ENCODE assay signal across 8 cellular contexts in the genomic region with DNA sequence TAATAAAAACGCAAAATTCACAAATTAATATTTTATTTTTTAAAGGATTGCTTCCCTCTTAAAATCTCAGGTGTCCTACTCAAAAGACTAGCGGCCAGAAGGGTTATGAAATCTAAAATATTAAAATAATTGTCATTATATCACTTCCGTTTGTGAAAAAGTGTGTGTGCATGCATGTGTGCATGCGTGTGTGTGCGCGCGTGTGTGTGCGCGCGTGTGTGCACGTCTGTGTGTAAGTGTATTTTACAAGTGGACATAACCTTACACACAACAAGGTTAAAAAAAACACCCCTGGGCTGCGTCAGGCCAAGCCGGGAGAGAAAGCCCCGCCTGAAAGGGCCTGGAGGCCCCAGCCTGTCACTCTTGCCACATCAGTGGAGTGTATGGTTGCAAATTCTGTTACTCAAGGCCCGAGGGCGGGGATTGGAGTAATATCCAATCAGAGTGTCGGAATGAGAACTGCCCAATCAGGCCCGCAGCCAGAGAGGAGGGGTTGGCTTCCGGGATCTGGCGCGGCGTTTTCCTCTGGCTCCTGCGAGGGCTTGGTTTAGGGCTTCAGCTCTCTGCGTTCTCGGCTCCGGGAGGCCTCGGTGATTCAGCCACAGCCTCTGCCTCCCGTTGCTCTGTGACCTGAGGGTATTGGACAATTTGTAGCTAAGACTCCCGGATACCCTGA. TPM values are rescaled to one million over a fixed set of nuclear protein-coding genes. Genes with fewer than 3 reads are reported as not detected.
DNase-seq lines count a peak whose midpoint lies in the region; ATAC-seq and TF ChIP-seq lines count a peak whose summit lies in the region.
"Not testable (repeated sequence)": the region's sequence is repeated elsewhere in the genome, so short reads cannot be mapped to it uniquely, and the experiment has no call there.

A gene (plus strand): TSS at position 518 of the 676 bp plus-strand sequence. CDS start 168 bp downstream, outside the sequence.

- intact Hi-C loops in left ventricle myocardium inferior (cut with micrococcal nuclease) = not testable (repeated sequence)

- not testable (repeated sequence) for TF ChIP-seq CTCF in BJ (IDR thresholded peaks at IDR 0.05; ENCODE audit: insufficient read depth, low read depth, low read length); coronary artery (IDR thresholded peaks at IDR 0.05); left ventricle myocardium inferior (IDR thresholded peaks at IDR 0.05; ENCODE audit: borderline replicate concordance)

- H3K9me3 ChIP-seq in left ventricle myocardium inferior (replicated peaks) = not testable (repeated sequence)

- POLR2A ChIA-PET in BJ (lab: Charles Lee) = not testable (repeated sequence)

- ATAC-seq in natural killer cell treated with Interleukin-12 subunit alpha and Interleukin-12 subunit beta and Interleukin-15 and Interleukin-18, amount 100 ng/mL, for 72 hours = peak; percentile 82 to 94
- peak; percentile 68 to 70 for ATAC-seq in stimulated activated naive B cell treated with anti-CD40 and anti-IgM and Interleukin-4, amounts not matched to agents 10 μg/mL and 1 μg/mL and 100 μg/mL, for 72 hours (replicated peaks)

- not testable (repeated sequence) for H3K27ac Mint-ChIP-seq in natural killer cell treated with Interleukin-12 subunit alpha and Interleukin-12 subunit beta and Interleukin-15 and Interleukin-18, amount 100 ng/mL, for 72 hours; stimulated activated naive B cell treated with anti-CD40 and anti-IgM and Interleukin-4, amounts not matched to agents 10 μg/mL and 1 μg/mL and 100 μg/mL, for 72 hours

- CTCF ChIA-PET in BJ (lab: Yijun Ruan, JAX) = interaction anchor here (1.3 kb wide), 1 partner anchor 10 kb away, joined by 3 read pairs; no protein-coding TSS in a partner anchor

- H3K9me3 Mint-ChIP-seq in natural killer cell treated with Interleukin-12 subunit alpha and Interleukin-12 subunit beta and Interleukin-15 and Interleukin-18, amount 100 ng/mL, for 72 hours; stimulated activated naive B cell treated with anti-CD40 and anti-IgM and Interleukin-4, amounts not matched to agents 10 μg/mL and 1 μg/mL and 100 μg/mL, for 72 hours: not testable (repeated sequence)

- not testable (repeated sequence) for H3K4me3 Mint-ChIP-seq in natural killer cell treated with Interleukin-12 subunit alpha and Interleukin-12 subunit beta and Interleukin-15 and Interleukin-18, amount 100 ng/mL, for 72 hours; stimulated activated naive B cell treated with anti-CD40 and anti-IgM and Interleukin-4, amounts not matched to agents 10 μg/mL and 1 μg/mL and 100 μg/mL, for 72 hours

- not testable (repeated sequence) for H3K27me3 ChIP-seq in BJ (ENCODE audit: control insufficient read depth, insufficient read depth, low read length); left ventricle myocardium inferior (ENCODE audit: low read depth)

- H3K27ac ChIP-seq in coronary artery (peak within 1 kb of the TSS in 1 of 2 donors; percentile 43), left ventricle myocardium inferior (replicated peaks) (peak within 1 kb of the TSS; percentile 63)

- H3K4me1 ChIP-seq in left ventricle myocardium inferior = not testable (repeated sequence)

- not testable (repeated sequence) for H3K4me1 Mint-ChIP-seq in natural killer cell treated with Interleukin-12 subunit alpha and Interleukin-12 subunit beta and Interleukin-15 and Interleukin-18, amount 100 ng/mL, for 72 hours (ENCODE audit: low read depth in 2 of 2); stimulated activated naive B cell treated with anti-CD40 and anti-IgM and Interleukin-4, amounts not matched to agents 10 μg/mL and 1 μg/mL and 100 μg/mL, for 72 hours

- not testable (repeated sequence) for H3K36me3 ChIP-seq in BJ (ENCODE audit: control insufficient read depth, insufficient read depth, low read length); left ventricle myocardium inferior

- H3K27me3 Mint-ChIP-seq in natural killer cell treated with Interleukin-12 subunit alpha and Interleukin-12 subunit beta and Interleukin-15 and Interleukin-18, amount 100 ng/mL, for 72 hours; stimulated activated naive B cell treated with anti-CD40 and anti-IgM and Interleukin-4, amounts not matched to agents 10 μg/mL and 1 μg/mL and 100 μg/mL, for 72 hours: not testable (repeated sequence)

- DNase-seq in BJ (ENCODE audit: low read depth); H4 (ENCODE audit: low spot score); NCI-H460 (ENCODE audit: extremely low read depth, low read depth); coronary artery (ENCODE audit: low spot score): not testable (repeated sequence)
- DNase-seq in activated T-cell treated with anti-CD3 and anti-CD28 coated beads, Interleukin-2, amount 50 U/mL, for 1 hour = peak; percentile 44
- DNase-seq in left ventricle myocardium inferior = peak; percentile 35
- peak; percentile 67 for DNase-seq in natural killer cell treated with Interleukin-12 subunit alpha and Interleukin-12 subunit beta and Interleukin-15 and Interleukin-18, amount 100 ng/mL, for 72 hours (ENCODE audit: low spot score)
- peak; percentile 52 for DNase-seq in stimulated activated naive B cell treated with anti-CD40 and anti-IgM and Interleukin-4, amounts not matched to agents 10 μg/mL and 1 μg/mL and 100 μg/mL, for 72 hours

- H3K4me3 ChIP-seq in BJ (ENCODE audit: low read depth, low read length) = peak within 1 kb of the TSS; percentile 33
- H3K4me3 ChIP-seq in coronary artery = peak within 1 kb of the TSS; percentile 58
- peak within 1 kb of the TSS; percentile 60 for H3K4me3 ChIP-seq in left ventricle myocardium inferior

- H3K36me3 Mint-ChIP-seq in natural killer cell treated with Interleukin-12 subunit alpha and Interleukin-12 subunit beta and Interleukin-15 and Interleukin-18, amount 100 ng/mL, for 72 hours; stimulated activated naive B cell treated with anti-CD40 and anti-IgM and Interleukin-4, amounts not matched to agents 10 μg/mL and 1 μg/mL and 100 μg/mL, for 72 hours: not testable (repeated sequence)

RNA-seq across cellular contexts. Expression of the gene that starts here (rescaled TPM):
- 1.5 and 3.0 TPM in 2 replicates for polyA plus RNA-seq in BJ (2011; rRNA removed)
- polyA minus RNA-seq in BJ (2011; rRNA and poly(A)+ RNA removed) = 6.5 and 7.9 TPM in 2 replicates
- 52.9 and 85.6 TPM in 2 replicates for total RNA-seq in H4 (2014; rRNA removed; shearing (Covaris generic))
- total RNA-seq in NCI-H460 (2014; rRNA removed; shearing (Covaris generic)) = 13.1 and 14.0 TPM in 2 replicates
- 6.3 and 12.6 TPM in 2 replicates for polyA plus RNA-seq in NCI-H460 (2014; cell fraction: nucleus; rRNA removed)
- 6.0 TPM for total RNA-seq in left ventricle myocardium inferior
- total RNA-seq in natural killer cell treated with Interleukin-12 subunit alpha and Interleukin-12 subunit beta and Interleukin-15 and Interleukin-18, amount 100 ng/mL, for 72 hours = 10 to 100 TPM; 12.0 to 33.4 TPM
